1 cellular context compared by ENCODE assay signal in genomic region chr20:57738484-57738883, GRCh38.
A peak's percentile ranks its signal among the peaks of the same experiment; 100 is the strongest.
TF ChIP-seq lines count a peak whose summit lies in the region.

No MANE protein-coding gene starts in this region.

TF ChIP-seq in HEK293, 187 proteins besides CTCF, POLR2A, EP300 and RAD21 (continued from another document):
- TF ChIP-seq KLF16 (tag by site-specific recombination; IDR thresholded peaks at IDR 0.05) = peak; percentile 81
- TF ChIP-seq SP3 (tag by site-specific recombination; IDR thresholded peaks at IDR 0.05) = peak; percentile 23; the same call in 1 of the 2 replicates
- no peak for TF ChIP-seq ZNF555 (tag by site-specific recombination; conservative IDR thresholded peaks at IDR 0.05)
- 0 out of 2 replicates have a peak, but pooled peaks have one; percentile 7 for TF ChIP-seq GLIS1 (tag by site-specific recombination; IDR thresholded peaks at IDR 0.05)
- peak; percentile 82 for TF ChIP-seq ZNF629 (tag by site-specific recombination; IDR thresholded peaks at IDR 0.05)
- no peak for TF ChIP-seq ZNF747 (tag by site-specific recombination; IDR thresholded peaks at IDR 0.05)
- peak; percentile 71; the same call in 1 of the 2 replicates for TF ChIP-seq KLF9 (tag by site-specific recombination; IDR thresholded peaks at IDR 0.05; ENCODE audit: low read depth)
- TF ChIP-seq ZNF791 (tag by site-specific recombination; IDR thresholded peaks at IDR 0.05) = no peak
- no peak for TF ChIP-seq PRDM1 (tag by site-specific recombination; IDR thresholded peaks at IDR 0.05)
- no peak for TF ChIP-seq ZNF548 (tag by site-specific recombination; IDR thresholded peaks at IDR 0.05)
- no peak for TF ChIP-seq ZNF341 (tag by site-specific recombination; IDR thresholded peaks at IDR 0.05; ENCODE audit: low read depth)
- no peak for TF ChIP-seq ZNF501 (tag by site-specific recombination; IDR thresholded peaks at IDR 0.05)
- TF ChIP-seq ZNF600 (tag by site-specific recombination; IDR thresholded peaks at IDR 0.05) = 0 out of 2 replicates have a peak, but pooled peaks have one; percentile 18
- TF ChIP-seq ZNF521 (tag by site-specific recombination; IDR thresholded peaks at IDR 0.05) = no peak
- TF ChIP-seq, protein P1, sequence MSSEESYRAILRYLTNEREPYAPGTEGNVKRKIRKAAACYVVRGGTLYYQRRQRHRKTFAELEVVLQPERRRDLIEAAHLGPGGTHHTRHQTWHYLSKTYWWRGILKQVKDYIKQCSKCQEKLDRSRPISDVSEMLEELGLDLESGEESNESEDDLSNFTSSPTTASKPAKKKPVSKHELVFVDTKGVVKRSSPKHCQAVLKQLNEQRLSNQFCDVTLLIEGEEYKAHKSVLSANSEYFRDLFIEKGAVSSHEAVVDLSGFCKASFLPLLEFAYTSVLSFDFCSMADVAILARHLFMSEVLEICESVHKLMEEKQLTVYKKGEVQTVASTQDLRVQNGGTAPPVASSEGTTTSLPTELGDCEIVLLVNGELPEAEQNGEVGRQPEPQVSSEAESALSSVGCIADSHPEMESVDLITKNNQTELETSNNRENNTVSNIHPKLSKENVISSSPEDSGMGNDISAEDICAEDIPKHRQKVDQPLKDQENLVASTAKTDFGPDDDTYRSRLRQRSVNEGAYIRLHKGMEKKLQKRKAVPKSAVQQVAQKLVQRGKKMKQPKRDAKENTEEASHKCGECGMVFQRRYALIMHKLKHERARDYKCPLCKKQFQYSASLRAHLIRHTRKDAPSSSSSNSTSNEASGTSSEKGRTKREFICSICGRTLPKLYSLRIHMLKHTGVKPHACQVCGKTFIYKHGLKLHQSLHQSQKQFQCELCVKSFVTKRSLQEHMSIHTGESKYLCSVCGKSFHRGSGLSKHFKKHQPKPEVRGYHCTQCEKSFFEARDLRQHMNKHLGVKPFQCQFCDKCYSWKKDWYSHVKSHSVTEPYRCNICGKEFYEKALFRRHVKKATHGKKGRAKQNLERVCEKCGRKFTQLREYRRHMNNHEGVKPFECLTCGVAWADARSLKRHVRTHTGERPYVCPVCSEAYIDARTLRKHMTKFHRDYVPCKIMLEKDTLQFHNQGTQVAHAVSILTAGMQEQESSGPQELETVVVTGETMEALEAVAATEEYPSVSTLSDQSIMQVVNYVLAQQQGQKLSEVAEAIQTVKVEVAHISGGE (tag by site-specific recombination; conservative IDR thresholded peaks at IDR 0.05; ENCODE audit: low read depth) = no peak
- TF ChIP-seq, protein P2, sequence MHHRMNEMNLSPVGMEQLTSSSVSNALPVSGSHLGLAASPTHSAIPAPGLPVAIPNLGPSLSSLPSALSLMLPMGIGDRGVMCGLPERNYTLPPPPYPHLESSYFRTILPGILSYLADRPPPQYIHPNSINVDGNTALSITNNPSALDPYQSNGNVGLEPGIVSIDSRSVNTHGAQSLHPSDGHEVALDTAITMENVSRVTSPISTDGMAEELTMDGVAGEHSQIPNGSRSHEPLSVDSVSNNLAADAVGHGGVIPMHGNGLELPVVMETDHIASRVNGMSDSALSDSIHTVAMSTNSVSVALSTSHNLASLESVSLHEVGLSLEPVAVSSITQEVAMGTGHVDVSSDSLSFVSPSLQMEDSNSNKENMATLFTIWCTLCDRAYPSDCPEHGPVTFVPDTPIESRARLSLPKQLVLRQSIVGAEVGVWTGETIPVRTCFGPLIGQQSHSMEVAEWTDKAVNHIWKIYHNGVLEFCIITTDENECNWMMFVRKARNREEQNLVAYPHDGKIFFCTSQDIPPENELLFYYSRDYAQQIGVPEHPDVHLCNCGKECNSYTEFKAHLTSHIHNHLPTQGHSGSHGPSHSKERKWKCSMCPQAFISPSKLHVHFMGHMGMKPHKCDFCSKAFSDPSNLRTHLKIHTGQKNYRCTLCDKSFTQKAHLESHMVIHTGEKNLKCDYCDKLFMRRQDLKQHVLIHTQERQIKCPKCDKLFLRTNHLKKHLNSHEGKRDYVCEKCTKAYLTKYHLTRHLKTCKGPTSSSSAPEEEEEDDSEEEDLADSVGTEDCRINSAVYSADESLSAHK (tag by site-specific recombination; IDR thresholded peaks at IDR 0.05) = no peak
- TF ChIP-seq KLF17 (tag by site-specific recombination; IDR thresholded peaks at IDR 0.05) = 0 out of 2 replicates have a peak, but pooled peaks have one; percentile 52
- TF ChIP-seq ZFP37 (tag by site-specific recombination; IDR thresholded peaks at IDR 0.05) = no peak
- TF ChIP-seq ZNF24 (tag by site-specific recombination; IDR thresholded peaks at IDR 0.05) = no peak
- no peak for TF ChIP-seq ZNF114 (tag by site-specific recombination; IDR thresholded peaks at IDR 0.05)
- TF ChIP-seq ZNF707 (tag by site-specific recombination; IDR thresholded peaks at IDR 0.05) = no peak
- TF ChIP-seq ATF2 (tag by site-specific recombination; IDR thresholded peaks at IDR 0.05; ENCODE audit: low read depth) = peak; percentile 96
- no peak for TF ChIP-seq ZBTB8A (tag by site-specific recombination; IDR thresholded peaks at IDR 0.05)
- TF ChIP-seq EGR2 (tag by site-specific recombination; IDR thresholded peaks at IDR 0.05; ENCODE audit: low read depth) = peak; percentile 83
- TF ChIP-seq ZNF398 (tag by site-specific recombination; IDR thresholded peaks at IDR 0.05) = no peak
- no peak for TF ChIP-seq ZBTB6 (tag by site-specific recombination; IDR thresholded peaks at IDR 0.05)
- no peak for TF ChIP-seq ZNF416 (tag by site-specific recombination; IDR thresholded peaks at IDR 0.05)
- no peak for TF ChIP-seq ZFP69B (tag by site-specific recombination; IDR thresholded peaks at IDR 0.05)
- TF ChIP-seq ZBTB21 (tag by site-specific recombination; IDR thresholded peaks at IDR 0.05) = peak; percentile 70
- no peak for TF ChIP-seq ZNF184 (tag by site-specific recombination; IDR thresholded peaks at IDR 0.05)
- TF ChIP-seq, protein P3, sequence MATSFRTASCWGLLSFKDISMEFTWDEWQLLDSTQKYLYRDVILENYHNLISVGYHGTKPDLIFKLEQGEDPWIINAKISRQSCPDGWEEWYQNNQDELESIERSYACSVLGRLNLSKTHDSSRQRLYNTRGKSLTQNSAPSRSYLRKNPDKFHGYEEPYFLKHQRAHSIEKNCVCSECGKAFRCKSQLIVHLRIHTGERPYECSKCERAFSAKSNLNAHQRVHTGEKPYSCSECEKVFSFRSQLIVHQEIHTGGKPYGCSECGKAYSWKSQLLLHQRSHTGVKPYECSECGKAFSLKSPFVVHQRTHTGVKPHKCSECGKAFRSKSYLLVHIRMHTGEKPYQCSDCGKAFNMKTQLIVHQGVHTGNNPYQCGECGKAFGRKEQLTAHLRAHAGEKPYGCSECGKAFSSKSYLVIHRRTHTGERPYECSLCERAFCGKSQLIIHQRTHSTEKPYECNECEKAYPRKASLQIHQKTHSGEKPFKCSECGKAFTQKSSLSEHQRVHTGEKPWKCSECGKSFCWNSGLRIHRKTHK (tag by site-specific recombination; IDR thresholded peaks at IDR 0.05) = no peak
- TF ChIP-seq WT1 (tag by site-specific recombination; IDR thresholded peaks at IDR 0.05) = no peak
- no peak for TF ChIP-seq ZNF211 (tag by site-specific recombination; IDR thresholded peaks at IDR 0.05; ENCODE audit: low read depth)
- peak; percentile 81 for TF ChIP-seq ZFHX2 (tag by site-specific recombination; conservative IDR thresholded peaks at IDR 0.05)
- TF ChIP-seq ZNF2 (tag by site-specific recombination; IDR thresholded peaks at IDR 0.05) = no peak
- no peak for TF ChIP-seq ZNF394 (tag by site-specific recombination; IDR thresholded peaks at IDR 0.05; ENCODE audit: borderline replicate concordance)
- 0 out of 2 replicates have a peak, but pooled peaks have one; percentile 26 for TF ChIP-seq ZBTB17 (tag by site-specific recombination; IDR thresholded peaks at IDR 0.05)
- no peak for TF ChIP-seq HOXD13 (CRISPR knock-in tag; IDR thresholded peaks at IDR 0.05; ENCODE audit: borderline replicate concordance)
